In genomic region chr6:167130008-167130677, GRCh38 we compare ENCODE assay signal across 11 cellular contexts. TPM values are rescaled to one million over a fixed set of nuclear protein-coding genes. Genes with fewer than 3 reads are reported as not detected.
A peak's percentile ranks its signal among the peaks of the same experiment; 100 is the strongest.
DNase-seq lines count a peak whose midpoint lies in the region; ATAC-seq, FAIRE-seq and TF ChIP-seq lines count a peak whose summit lies in the region.
"Had no signal": no experiment of that assay in that cellular context is flagged by ENCODE, and none has a peak within 500 bp of the region (broad histone marks: within the 10 kb centered on the region; RNA-seq: fewer than 3 reads in every experiment).

No MANE protein-coding gene starts in this region.

- no peaks in the 10 kb centered on the region for H3K4me1 ChIP-seq in transverse colon
- H3K4me1 ChIP-seq in neuronal stem cell (ENCODE audit: control insufficient read depth in 2 of 2, insufficient read depth in 1 of 2, low read depth in 1 of 2, low read length in 2 of 2), result no peaks in the 10 kb centered on the region

- H3K4me3 Mint-ChIP-seq in stimulated activated naive CD8-positive, alpha-beta T cell treated with anti-CD3 and anti-CD28 coated beads, Interleukin-15, Interleukin-2, amounts not matched to agents 100 ng/mL and 50 ng/mL, for 24 hours, result no peak overlapping the region
- peak overlapping the region; percentile 4 to 94 (median 65) for H3K4me3 Mint-ChIP-seq in IgD-negative memory B cell
- H3K4me3 Mint-ChIP-seq: activated T-cell treated with anti-CD3 and anti-CD28 coated beads, Interleukin-2, amount 50 U/mL, for 4 hours had no signal

- no peak overlapping the region for H3K9ac ChIP-seq in neuronal stem cell (ENCODE audit: low read depth, low read length, poor library complexity)

- no peak overlapping the region for H3K4ac ChIP-seq in neuronal stem cell (ENCODE audit: low read length)

- H3K27ac Mint-ChIP-seq in stimulated activated naive CD8-positive, alpha-beta T cell treated with anti-CD3 and anti-CD28 coated beads, Interleukin-15, Interleukin-2, amounts not matched to agents 100 ng/mL and 50 ng/mL, for 24 hours, result peak overlapping the region; percentile 0
- H3K27ac Mint-ChIP-seq in IgD-negative memory B cell, result peak overlapping the region; percentile 80 to 99 (median 98)

- H2BK12ac ChIP-seq in neuronal stem cell (ENCODE audit: low read length), result no peak overlapping the region

- TF ChIP-seq CTCF in transverse colon (IDR thresholded peaks at IDR 0.05), result no peak

- H3K4me2 ChIP-seq in neuronal stem cell (ENCODE audit: insufficient read depth, low read length, poor library complexity, severe bottlenecking), result no peak overlapping the region

- H2BK15ac ChIP-seq in neuronal stem cell (ENCODE audit: low read length), result no peak overlapping the region

- no peaks in the 10 kb centered on the region for H3K79me1 ChIP-seq in neuronal stem cell (ENCODE audit: low read depth, low read length)

- H3K18ac ChIP-seq in neuronal stem cell (ENCODE audit: low read length), result no peak overlapping the region

- no peak overlapping the region for H2AK5ac ChIP-seq in neuronal stem cell (ENCODE audit: low read depth, low read length)

- H3K14ac ChIP-seq in neuronal stem cell (ENCODE audit: low read length), result no peak overlapping the region

- no peak for TF ChIP-seq POLR2A in transverse colon (IDR thresholded peaks at IDR 0.05)

- no peak overlapping the region for H2AFZ ChIP-seq in neuronal stem cell (ENCODE audit: low read length)

- no peak for FAIRE-seq in RCC 7860 (lab: Jason Lieb, UNC)

- no peaks in the 10 kb centered on the region for H3K36me3 Mint-ChIP-seq in stimulated activated naive CD8-positive, alpha-beta T cell treated with anti-CD3 and anti-CD28 coated beads, Interleukin-15, Interleukin-2, amounts not matched to agents 100 ng/mL and 50 ng/mL, for 24 hours (ENCODE audit: low read depth)
- H3K36me3 Mint-ChIP-seq in IgD-negative memory B cell, result peaks cover 24% of the 10 kb centered on the region

- ATAC-seq in stimulated activated naive CD8-positive, alpha-beta T cell treated with anti-CD3 and anti-CD28 coated beads, Interleukin-15, Interleukin-2, amounts not matched to agents 100 U/mL and 50 U/mL, for 24 hours, result no peak
- ATAC-seq in HG02571 (IDR thresholded peaks at IDR 0.05; ENCODE audit: unreplicated experiment), result peak; percentile 66

- 60 to 64% methylated on average over 3 to 6 of the region's 6 CpGs for WGBS in transverse colon (ENCODE audit: low coverage in 1 of 2), 2 donors
- no CpG with 5 or more reads among the region's 6 CpGs for WGBS in neuronal stem cell (ENCODE audit: extremely low coverage in 2 of 2, insufficient read length in 2 of 2, insufficient replicate concordance in 1 of 2), 2 donors

- H4K8ac ChIP-seq in neuronal stem cell (ENCODE audit: low read depth, low read length), result no peak overlapping the region

- no peaks in the 10 kb centered on the region for H3K9me3 ChIP-seq in transverse colon
- no peaks in the 10 kb centered on the region for H3K9me3 ChIP-seq in neuronal stem cell (replicated peaks in 1 of 2; ENCODE audit: control insufficient read depth in 2 of 2, insufficient read depth in 1 of 2, low read depth in 1 of 2, low read length in 2 of 2)
- H3K9me3 ChIP-seq: ovary had no signal

- H3K4me3 ChIP-seq in transverse colon (no peak overlapping the region), neuronal stem cell (ENCODE audit: low read length in 2 of 2) (no peak overlapping the region)
- H3K4me3 ChIP-seq: cardiac muscle cell, ovary had no signal

- H3K27me3 ChIP-seq in transverse colon, result no peaks in the 10 kb centered on the region
- H3K27me3 ChIP-seq in neuronal stem cell (ENCODE audit: control insufficient read depth in 3 of 3, insufficient read depth in 3 of 3, low read depth in 1 of 3, low read length in 3 of 3), result no peaks in the 10 kb centered on the region
- H3K27me3 ChIP-seq: ovary had no signal

- no peak overlapping the region for H2BK120ac ChIP-seq in neuronal stem cell (ENCODE audit: low read depth, low read length)

- intact Hi-C loops in transverse colon (cut with DNase I; ENCODE audit: low total_unique reads), result no loop called here

- peaks cover 34% of the 10 kb centered on the region for H3K4me1 Mint-ChIP-seq in stimulated activated naive CD8-positive, alpha-beta T cell treated with anti-CD3 and anti-CD28 coated beads, Interleukin-15, Interleukin-2, amounts not matched to agents 100 ng/mL and 50 ng/mL, for 24 hours (ENCODE audit: low read depth)
- H3K4me1 Mint-ChIP-seq in IgD-negative memory B cell, result peaks cover 39 to 65% (median 63%) of the 10 kb centered on the region in 3 donors

- H3K36me3 ChIP-seq in transverse colon (no peaks in the 10 kb centered on the region), neuronal stem cell (replicated peaks in 1 of 2; ENCODE audit: control insufficient read depth in 2 of 2, insufficient read depth in 2 of 2, low read length in 2 of 2) (no peaks in the 10 kb centered on the region)
- H3K36me3 ChIP-seq: cardiac muscle cell, ovary had no signal

- H3K27ac ChIP-seq in transverse colon (peak overlapping the region; percentile 9 to 57 (median 31)), neuronal stem cell (replicated peaks; ENCODE audit: low read length) (no peak overlapping the region)
- H3K27ac ChIP-seq: cardiac muscle cell, ovary had no signal

- H2BK5ac ChIP-seq in neuronal stem cell (ENCODE audit: low read length), result no peak overlapping the region

- no peak overlapping the region for H4K91ac ChIP-seq in neuronal stem cell (ENCODE audit: low read depth, low read length, poor library complexity)

- H3K27me3 Mint-ChIP-seq in stimulated activated naive CD8-positive, alpha-beta T cell treated with anti-CD3 and anti-CD28 coated beads, Interleukin-15, Interleukin-2, amounts not matched to agents 100 ng/mL and 50 ng/mL, for 24 hours, result no peaks in the 10 kb centered on the region
- no peaks in the 10 kb centered on the region for H3K27me3 Mint-ChIP-seq in IgD-negative memory B cell

- no peak for DNase-seq in stimulated activated naive CD8-positive, alpha-beta T cell treated with anti-CD3 and anti-CD28 coated beads, Interleukin-15, Interleukin-2, amounts not matched to agents 100 U/mL and 50 U/mL, for 24 hours
- DNase-seq in transverse colon, result no peak
- no peak for DNase-seq in NCI-H524 treated with DMSO at 0.1 percent for 48 hours (lab: John Stamatoyannopoulos, UW)
- DNase-seq in neuronal stem cell (ENCODE audit: low spot score), result no peak
- no peak for DNase-seq in RCC 7860 (ENCODE audit: low spot score)
- DNase-seq: activated T-cell treated with anti-CD3 and anti-CD28 coated beads, Interleukin-2, amount 50 U/mL, for 4 hours; ovary had no signal

- no peaks in the 10 kb centered on the region for H3K9me3 Mint-ChIP-seq in stimulated activated naive CD8-positive, alpha-beta T cell treated with anti-CD3 and anti-CD28 coated beads, Interleukin-15, Interleukin-2, amounts not matched to agents 100 ng/mL and 50 ng/mL, for 24 hours
- H3K9me3 Mint-ChIP-seq in IgD-negative memory B cell, result peaks cover 0 to 2% (median 0%) of the 10 kb centered on the region in 3 donors
- H3K9me3 Mint-ChIP-seq: activated T-cell treated with anti-CD3 and anti-CD28 coated beads, Interleukin-2, amount 50 U/mL, for 4 hours had no signal

- no peak overlapping the region for H3K23ac ChIP-seq in neuronal stem cell (ENCODE audit: low read depth, low read length, poor library complexity)

- in situ Hi-C loops in transverse colon (cut with MboI; ENCODE audit: low pct_ligation_motif_present in 1 of 4, low pct_unique_long_range_greater_than_20kb in 1 of 4, low sequenced_read_pairs in 3 of 4), result loop anchor here in 3 of 4 donors (10.0 to 25.0 kb wide), 4 partner anchors 118 to 368 kb away; partner anchors contain the start of gene CEP43 (in 1 of the 3)

- no peak for TF ChIP-seq EP300 in transverse colon (IDR thresholded peaks at IDR 0.05; ENCODE audit: low read depth)

RNA-seq across cellular contexts. Expression of gene CCR6, which starts 7.2 kb away (rescaled TPM):
- polyA plus RNA-seq in IgD-negative memory B cell, result 79.3 TPM
- total RNA-seq in transverse colon, result 1 to 10 TPM in 1 of 4 donors, not detected in 3; 1.3 TPM
- polyA plus RNA-seq in neuronal stem cell (2013, experiment 1 of 2), result not detected
- not detected for polyA plus RNA-seq in neuronal stem cell (2013, experiment 2 of 2)
- total RNA-seq: cardiac muscle cell, ovary had no signal
- polyA plus RNA-seq: cardiac muscle cell had no signal

RNA-seq across cellular contexts. Expression of gene GPR31, which starts 27.6 kb away (rescaled TPM):
- not detected for polyA plus RNA-seq in IgD-negative memory B cell
- total RNA-seq in transverse colon, result not detected
- not detected for polyA plus RNA-seq in neuronal stem cell (2013, experiment 1 of 2)
- not detected for polyA plus RNA-seq in neuronal stem cell (2013, experiment 2 of 2)
- total RNA-seq: activated T-cell treated with anti-CD3 and anti-CD28 coated beads, Interleukin-2, amount 50 U/mL, for 4 hours; cardiac muscle cell had no signal
- polyA plus RNA-seq: cardiac muscle cell, ovary had no signal
